Comparison of ENCODE assay signal across 35 cellular contexts in genomic region chrX:48059296-48059639, GRCh38. TPM values are rescaled to one million over a fixed set of nuclear protein-coding genes. Genes with fewer than 3 reads are reported as not detected.
"Had no signal": no experiment of that assay in that cellular context is flagged by ENCODE, and none has a peak within 500 bp of the region (broad histone marks: within the 10 kb centered on the region; RNA-seq: fewer than 3 reads in every experiment).

No MANE protein-coding gene starts in this region.

- H3K27ac Mint-ChIP-seq: naive thymus-derived CD4-positive, alpha-beta T cell; natural killer cell; nephron; progenitor cell of endocrine pancreas; stimulated activated memory B cell treated with anti-CD40 and anti-IgM and Interleukin-4, amounts not matched to agents 10 μg/mL and 1 μg/mL and 100 μg/mL, for 72 hours; stimulated activated naive CD8-positive, alpha-beta T cell treated with anti-CD3 and anti-CD28 coated beads, Interleukin-15, Interleukin-2, amounts not matched to agents 100 ng/mL and 50 ng/mL, for 24 hours had no signal

- H3K4me3 Mint-ChIP-seq: naive thymus-derived CD4-positive, alpha-beta T cell; natural killer cell; nephron; neural crest cell; stimulated activated memory B cell treated with anti-CD40 and anti-IgM and Interleukin-4, amounts not matched to agents 10 μg/mL and 1 μg/mL and 100 μg/mL, for 72 hours; stimulated activated naive CD8-positive, alpha-beta T cell treated with anti-CD3 and anti-CD28 coated beads, Interleukin-15, Interleukin-2, amounts not matched to agents 100 ng/mL and 50 ng/mL, for 24 hours had no signal

- H3K27me3 ChIP-seq: neutrophil, pancreas, spleen, stomach, thyroid gland, tibial nerve, upper lobe of left lung, vagina had no signal

- ATAC-seq: naive thymus-derived CD4-positive, alpha-beta T cell; natural killer cell; pancreas; psoas muscle; right cardiac atrium; sciatic nerve; stimulated activated memory B cell treated with anti-CD40 and anti-IgM and Interleukin-4, amounts not matched to agents 10 μg/mL and 1 μg/mL and 100 μg/mL, for 72 hours had no signal

- H3K4me3 ChIP-seq: pancreas, psoas muscle, skin epidermis, smooth muscle cell, spleen, stomach, thoracic aorta, thyroid gland, tibial nerve, upper lobe of left lung, vagina had no signal

- FAIRE-seq: pancreas, urothelium cell line had no signal

- H3K9me3 ChIP-seq: neutrophil, pancreas, thoracic aorta, thyroid gland, vagina had no signal

- H3K27me3 Mint-ChIP-seq: naive thymus-derived CD4-positive, alpha-beta T cell; progenitor cell of endocrine pancreas; stimulated activated memory B cell treated with anti-CD40 and anti-IgM and Interleukin-4, amounts not matched to agents 10 μg/mL and 1 μg/mL and 100 μg/mL, for 72 hours; stimulated activated naive CD8-positive, alpha-beta T cell treated with anti-CD3 and anti-CD28 coated beads, Interleukin-15, Interleukin-2, amounts not matched to agents 100 ng/mL and 50 ng/mL, for 24 hours had no signal

- H3K4me1 ChIP-seq: pancreas, psoas muscle, spleen, stomach, thyroid gland, tibial nerve, upper lobe of left lung, vagina had no signal

- H3K4me1 Mint-ChIP-seq: naive thymus-derived CD4-positive, alpha-beta T cell; natural killer cell; nephron; neural crest cell; stimulated activated memory B cell treated with anti-CD40 and anti-IgM and Interleukin-4, amounts not matched to agents 10 μg/mL and 1 μg/mL and 100 μg/mL, for 72 hours had no signal

- DNase-seq: naive thymus-derived CD4-positive, alpha-beta T cell; natural killer cell; nucleus accumbens; pancreas; psoas muscle; right cardiac atrium; spleen; stimulated activated CD4-positive, alpha-beta T cell treated with anti-CD3 and anti-CD28 coated beads, Interleukin-12 subunit alpha, Interleukin-12 subunit beta, amount 100 ng/mL, for 4 hours; stimulated activated CD4-positive, alpha-beta T cell treated with anti-CD3 and anti-CD28 coated beads, Interleukin-1b, Interleukin-23, amount 100 ng/mL, for 48 hours; stimulated activated CD4-positive, alpha-beta T cell treated with anti-CD3 and anti-CD28 coated beads, Interleukin-4, amount 100 ng/mL, for 1 hour; stimulated activated CD4-positive, alpha-beta T cell treated with anti-CD3 and anti-CD28 coated beads, Interleukin-4, amount 100 ng/mL, for 4 hours; stimulated activated CD8-positive, alpha-beta memory T cell treated with anti-CD3 and anti-CD28 coated beads, Interleukin-4, amount 100 ng/mL, for 48 hours; stimulated activated naive CD4-positive, alpha-beta T cell treated with Interleukin-2 at 50 U/mL for 16 hours; stomach; thyroid gland; trophoblast cell; upper lobe of left lung had no signal

- H3K9me3 Mint-ChIP-seq: stimulated activated memory B cell treated with anti-CD40 and anti-IgM and Interleukin-4, amounts not matched to agents 10 μg/mL and 1 μg/mL and 100 μg/mL, for 72 hours had no signal

- H3K27ac ChIP-seq: neutrophil, pancreas, psoas muscle, skin epidermis, spleen, stomach, thoracic aorta, thyroid gland, tibial nerve, upper lobe of left lung, vagina had no signal

- H3K4me2 ChIP-seq: smooth muscle cell had no signal

- H3K36me3 ChIP-seq: vagina had no signal

RNA-seq across cellular contexts. Expression of gene SPACA5, which starts 52.5 kb away (rescaled TPM):
- total RNA-seq: natural killer cell, neural crest cell, omental fat pad, osteocyte, pancreas, progenitor cell of endocrine pancreas, psoas muscle, renal cortical epithelial cell, right cardiac atrium, sciatic nerve, smooth muscle cell, spleen, stomach, subcutaneous adipose tissue, thoracic aorta, thyroid gland, tibial nerve, upper lobe of left lung, ureter, vagina had no signal
- polyA plus RNA-seq: pancreas, right cardiac atrium, smooth muscle cell had no signal
